16 cellular contexts compared by ENCODE assay signal in genomic region chrX:121254336-121254735, GRCh38.
DNase-seq lines count a peak whose midpoint lies in the region; ATAC-seq and TF ChIP-seq lines count a peak whose summit lies in the region.
"Had no signal": no experiment of that assay in that cellular context is flagged by ENCODE, and none has a peak within 500 bp of the region (broad histone marks: within the 10 kb centered on the region; RNA-seq: fewer than 3 reads in every experiment).

No MANE protein-coding gene starts in this region.

- H4K20me1 ChIP-seq in DOHH2 (ENCODE audit: control insufficient read depth, insufficient read depth, low read depth, low read length) (no peaks in the 10 kb centered on the region), H9 (ENCODE audit: control insufficient read depth, insufficient read depth, insufficient read length) (no peaks in the 10 kb centered on the region), Karpas-422 (ENCODE audit: insufficient read depth, low read depth, low read length) (no peaks in the 10 kb centered on the region)

- no peak overlapping the region for H3K4ac ChIP-seq in H9 (ENCODE audit: low read depth, low read length)

- H3K79me2 ChIP-seq in DOHH2 (ENCODE audit: control insufficient read depth, low read length) (no peaks in the 10 kb centered on the region), H9 (ENCODE audit: insufficient read depth, low read length) (no peaks in the 10 kb centered on the region), Karpas-422 (ENCODE audit: low read length) (no peaks in the 10 kb centered on the region)

- peaks cover 67 to 69% of the 10 kb centered on the region in 2 experiments for H3K9me3 Mint-ChIP-seq in H9
- H3K9me3 Mint-ChIP-seq: activated naive CD8-positive, alpha-beta T cell treated with anti-CD3 and anti-CD28 coated beads, Interleukin-2, amount 10 ng/mL, durations not matched to agents 7 days and 5 days had no signal

- H3K14ac ChIP-seq in H9 (ENCODE audit: insufficient read depth, low read length), result no peak overlapping the region

- no peak overlapping the region for H3T11ph ChIP-seq in H9 (ENCODE audit: low read length)

- TF ChIP-seq CTCF in DOHH2 (IDR thresholded peaks at IDR 0.05; ENCODE audit: low read depth, low read length, poor library complexity, severe bottlenecking), result peak; percentile 22
- TF ChIP-seq CTCF in H9 (conservative IDR thresholded peaks at IDR 0.05), result peak; percentile 58

- H3K36me3 ChIP-seq in DOHH2 (ENCODE audit: control insufficient read depth, low read length) (no peaks in the 10 kb centered on the region), Karpas-422 (ENCODE audit: insufficient read depth, low read length) (no peaks in the 10 kb centered on the region)
- H3K36me3 ChIP-seq: esophagus squamous epithelium, stomach had no signal

- no peak overlapping the region for H3K4me3 Mint-ChIP-seq in H9
- H3K4me3 Mint-ChIP-seq: activated naive CD8-positive, alpha-beta T cell treated with anti-CD3 and anti-CD28 coated beads, Interleukin-2, amount 10 ng/mL, durations not matched to agents 7 days and 5 days; B cell had no signal

- H3K79me1 ChIP-seq in H9 (ENCODE audit: insufficient read depth, low read depth, low read length, poor library complexity, severe bottlenecking), result no peaks in the 10 kb centered on the region

- H3K18ac ChIP-seq in H9 (ENCODE audit: insufficient read length, low read depth, low read length), result no peak overlapping the region

- WGBS in H9 (ENCODE audit: extremely low coverage, insufficient read length, low lambda C conversion rate), result no CpG with 5 or more reads among the region's 4 CpGs

- no peak overlapping the region for H2BK120ac ChIP-seq in H9 (ENCODE audit: low read depth, low read length, poor library complexity, severe bottlenecking)

- H2BK12ac ChIP-seq in H9 (ENCODE audit: insufficient read length, low read depth, low read length), result no peak overlapping the region

- H3K9me3 ChIP-seq in DOHH2 (ENCODE audit: control insufficient read depth, insufficient read depth, low read length) (no peaks in the 10 kb centered on the region), H9 (ENCODE audit: control insufficient read depth, low read depth, low read length) (peaks cover 33% of the 10 kb centered on the region), Karpas-422 (ENCODE audit: low read length) (no peaks in the 10 kb centered on the region; the same call in 1 of the 2 replicates)
- H3K9me3 ChIP-seq: esophagus squamous epithelium, stomach had no signal

- no peaks in the 10 kb centered on the region for H3K4me1 Mint-ChIP-seq in H9
- H3K4me1 Mint-ChIP-seq: activated naive CD8-positive, alpha-beta T cell treated with anti-CD3 and anti-CD28 coated beads, Interleukin-2, amount 10 ng/mL, durations not matched to agents 7 days and 5 days; B cell had no signal

- no peak overlapping the region for H2BK20ac ChIP-seq in H9 (ENCODE audit: low read depth, low read length, poor library complexity, severe bottlenecking)

- no peaks in the 10 kb centered on the region for H3K9me2 ChIP-seq in DOHH2 (replicated peaks; ENCODE audit: control insufficient read depth, low read length)
- no peaks in the 10 kb centered on the region for H3K9me2 ChIP-seq in Karpas-422 (replicated peaks; ENCODE audit: insufficient read depth, low read length)

- no peak overlapping the region for H3K4me2 ChIP-seq in DOHH2 (ENCODE audit: low read length)
- H3K4me2 ChIP-seq in H9 (ENCODE audit: insufficient read depth, insufficient read length, low read length), result no peak overlapping the region
- H3K4me2 ChIP-seq in Karpas-422 (ENCODE audit: low read depth, low read length, poor library complexity, severe bottlenecking), result no peak overlapping the region

- H3K9ac ChIP-seq in H9 (ENCODE audit: extremely low read depth, insufficient read length, low read length) (no peak overlapping the region), Karpas-422 (ENCODE audit: low read length) (no peak overlapping the region)

- no peak overlapping the region for H3K56ac ChIP-seq in H9 (ENCODE audit: insufficient read length, low read depth, low read length)

- H3K27ac ChIP-seq in DOHH2 (ENCODE audit: low read depth, low read length), result no peak overlapping the region
- H3K27ac ChIP-seq in H9 (ENCODE audit: insufficient read length, low read depth, low read length), result no peak overlapping the region
- no peak overlapping the region for H3K27ac ChIP-seq in Karpas-422 (ENCODE audit: low read length)
- H3K27ac ChIP-seq: esophagus squamous epithelium, stomach had no signal

- no peaks in the 10 kb centered on the region; a peak in 2 of 7 replicates for H3K36me3 Mint-ChIP-seq in H9 (ENCODE audit: insufficient read depth in 1 of 3, low read depth in 3 of 3)
- H3K36me3 Mint-ChIP-seq: activated naive CD8-positive, alpha-beta T cell treated with anti-CD3 and anti-CD28 coated beads, Interleukin-2, amount 10 ng/mL, durations not matched to agents 7 days and 5 days had no signal

- H3K4me3 ChIP-seq in DOHH2 (ENCODE audit: low read length) (no peak overlapping the region), Karpas-422 (ENCODE audit: low read length) (no peak overlapping the region)
- H3K4me3 ChIP-seq: esophagus squamous epithelium, stomach had no signal

- no peak overlapping the region for H2BK5ac ChIP-seq in H9 (ENCODE audit: insufficient read length, low read length)

- TF ChIP-seq POLR2A in GM18505 (IDR thresholded peaks at IDR 0.05; ENCODE audit: borderline replicate concordance, extremely low read depth, insufficient read depth, insufficient read length), result no peak

- no peaks in the 10 kb centered on the region for H3K27me3 ChIP-seq in DOHH2 (ENCODE audit: control insufficient read depth, low read length)
- no peaks in the 10 kb centered on the region for H3K27me3 ChIP-seq in H9 (ENCODE audit: insufficient read depth, low read length)
- H3K27me3 ChIP-seq in Karpas-422 (ENCODE audit: low read length), result no peaks in the 10 kb centered on the region
- H3K27me3 ChIP-seq: esophagus squamous epithelium, stomach had no signal

- H3K27me3 Mint-ChIP-seq in H9 (ENCODE audit: low read depth), result peaks cover 3% of the 10 kb centered on the region
- H3K27me3 Mint-ChIP-seq: activated naive CD8-positive, alpha-beta T cell treated with anti-CD3 and anti-CD28 coated beads, Interleukin-2, amount 10 ng/mL, durations not matched to agents 7 days and 5 days; B cell had no signal

- H3F3A ChIP-seq in DOHH2 (ENCODE audit: control insufficient read depth, insufficient read depth), result no peaks in the 10 kb centered on the region

- ATAC-seq in SK-N-SH treated with all-trans-retinoic acid at 6 μM for 48 hours (peak; percentile 48; the same call in 2 of the 3 replicates), GM18505 (IDR thresholded peaks at IDR 0.05; ENCODE audit: unreplicated experiment) (no peak), HG03521 (IDR thresholded peaks at IDR 0.05; ENCODE audit: unreplicated experiment) (no peak)

- H3K4me1 ChIP-seq in DOHH2 (ENCODE audit: control insufficient read depth, low read length) (no peaks in the 10 kb centered on the region), H9 (ENCODE audit: insufficient read depth, low read length) (no peaks in the 10 kb centered on the region), Karpas-422 (ENCODE audit: low read length) (no peaks in the 10 kb centered on the region)
- H3K4me1 ChIP-seq: esophagus squamous epithelium, stomach had no signal

- H4K8ac ChIP-seq in H9 (replicated peaks; ENCODE audit: insufficient read length, low read depth, low read length), result no peak overlapping the region

- no peak overlapping the region for H4K5ac ChIP-seq in H9 (ENCODE audit: insufficient read length, low read depth, low read length)

- H3K23ac ChIP-seq in H9 (ENCODE audit: insufficient read length, low read depth, low read length), result no peak overlapping the region

- DNase-seq in H9, result peak; percentile 36
- DNase-seq in iris pigment epithelial cell (ENCODE audit: low read depth), result peak; percentile 11
- no peak for DNase-seq in activated CD4-positive, alpha-beta T cell treated with anti-CD3 and anti-CD28 coated beads, Interleukin-2, amount 50 U/mL, for 1 hour
- no peak for DNase-seq in Karpas-422
- DNase-seq: activated naive CD8-positive, alpha-beta T cell treated with anti-CD3 and anti-CD28 coated beads, Interleukin-2, amount 10 ng/mL, durations not matched to agents 7 days and 5 days; esophagus squamous epithelium; GF-D8; NCI-H1105 treated with DMSO at 0.1 percent for 48 hours; NCI-H446 treated with DMSO at 0.1 percent for 48 hours; Right ventricle myocardium superior; stomach had no signal

- no peak overlapping the region for H2AK5ac ChIP-seq in H9 (ENCODE audit: insufficient read length, low read length)

- no peaks in the 10 kb centered on the region for H3K23me2 ChIP-seq in H9 (ENCODE audit: insufficient read length, low read depth, low read length, poor library complexity, severe bottlenecking)

- H2AFZ ChIP-seq in H9 (ENCODE audit: low read length) (no peak overlapping the region), Karpas-422 (ENCODE audit: low read length) (no peak overlapping the region)

- no peak overlapping the region for H2BK15ac ChIP-seq in H9 (ENCODE audit: low read depth, low read length)

- H4K91ac ChIP-seq in H9 (ENCODE audit: insufficient read length, low read depth, low read length), result no peak overlapping the region

- no peak overlapping the region for H3K27ac Mint-ChIP-seq in H9
- H3K27ac Mint-ChIP-seq: activated naive CD8-positive, alpha-beta T cell treated with anti-CD3 and anti-CD28 coated beads, Interleukin-2, amount 10 ng/mL, durations not matched to agents 7 days and 5 days; B cell had no signal

TF ChIP-seq in SK-N-SH treated with all-trans-retinoic acid at 6 μM for 48 hours, 23 proteins besides CTCF, POLR2A, EP300 and RAD21 (continues in another document):
- TF ChIP-seq ZNF8 (CRISPR knock-in tag; IDR thresholded peaks at IDR 0.05), result no peak
- TF ChIP-seq OSR1 (CRISPR knock-in tag; IDR thresholded peaks at IDR 0.05), result no peak
- TF ChIP-seq ZC3H10 (CRISPR knock-in tag; IDR thresholded peaks at IDR 0.05), result no peak
- no peak for TF ChIP-seq SNAI2 (CRISPR knock-in tag; IDR thresholded peaks at IDR 0.05)
- no peak for TF ChIP-seq ZFP3 (CRISPR knock-in tag; IDR thresholded peaks at IDR 0.05)
- no peak for TF ChIP-seq PPARA (CRISPR knock-in tag; IDR thresholded peaks at IDR 0.05; ENCODE audit: borderline replicate concordance)
- no peak for TF ChIP-seq POU6F1 (CRISPR knock-in tag; IDR thresholded peaks at IDR 0.05; ENCODE audit: borderline replicate concordance, low read depth)
- TF ChIP-seq BACH2 (CRISPR knock-in tag; IDR thresholded peaks at IDR 0.05; ENCODE audit: borderline replicate concordance), result no peak

Comparison
In these comparisons a context has a peak if more than half of its experiments do, and no peak if none do; other contexts are left out.
1. DNase-seq: peak in H9 (single experiment) and iris pigment epithelial cell (single experiment); none in activated CD4-positive, alpha-beta T cell treated with anti-CD3 and anti-CD28 coated beads, Interleukin-2, amount 50 U/mL, for 1 hour (single experiment) and Karpas-422 (single experiment).